ENCODE assay signal across 21 cellular contexts in the genomic region with DNA sequence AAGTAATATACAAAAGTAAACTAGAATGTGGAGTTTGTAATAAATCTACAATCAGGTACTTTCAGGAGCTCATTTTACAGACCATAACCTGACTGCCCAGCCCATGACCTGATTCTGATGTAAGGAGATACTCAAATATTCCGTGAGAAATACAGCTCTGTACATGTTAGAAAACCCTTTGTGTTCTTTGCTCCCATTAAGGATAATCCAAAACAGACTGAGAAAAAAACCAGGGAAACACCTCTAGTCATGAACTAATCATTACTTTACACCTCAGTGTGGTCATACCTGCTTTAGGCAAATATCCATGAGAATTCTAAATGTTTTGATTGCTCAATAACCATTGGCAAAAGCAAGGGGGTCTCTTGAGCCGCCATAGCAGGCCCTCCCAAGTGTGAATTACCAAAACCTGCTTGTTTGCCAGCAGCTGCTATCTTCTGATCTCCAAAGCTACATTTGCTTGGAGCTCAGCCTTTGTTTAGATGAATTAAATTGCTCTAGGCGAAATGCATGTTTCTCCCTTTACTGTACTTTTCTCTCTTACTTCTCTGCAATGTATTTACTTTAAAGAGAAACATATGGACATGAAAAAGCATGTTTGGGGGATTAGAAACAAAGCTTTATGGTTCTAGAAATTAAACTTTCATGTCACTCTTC.
"Had no signal": no experiment of that assay in that cellular context is flagged by ENCODE, and none has a peak within 500 bp of the region (broad histone marks: within the 10 kb centered on the region; RNA-seq: fewer than 3 reads in every experiment).

No MANE protein-coding gene starts in this region.

- H3K27ac ChIP-seq: adrenal gland, coronary artery, gastroesophageal sphincter, heart right ventricle, left lung, neutrophil, right atrium auricular region, VCaP had no signal

- H3K9me3 ChIP-seq: adrenal gland, gastroesophageal sphincter, heart right ventricle, left lung, mucosa of descending colon, neutrophil, right atrium auricular region had no signal

- H3K4me1 ChIP-seq: left lung, right atrium auricular region had no signal

- H3K36me3 ChIP-seq: adrenal gland, gastroesophageal sphincter, heart right ventricle, left lung, neutrophil, right atrium auricular region had no signal

- ATAC-seq: activated CD8-positive, alpha-beta memory T cell treated with anti-CD3 and anti-CD28 coated beads, Interleukin-2, amount 10 ng/mL, durations not matched to agents 7 days and 5 days; gastroesophageal sphincter; heart right ventricle; left lung; mucosa of descending colon; naive thymus-derived CD4-positive, alpha-beta T cell had no signal

- H3K27me3 ChIP-seq: adrenal gland, gastroesophageal sphincter, heart right ventricle, left lung, neutrophil, right atrium auricular region had no signal

- H3K4me3 ChIP-seq: adrenal gland, coronary artery, gastroesophageal sphincter, heart right ventricle, left lung, mucosa of descending colon, right atrium auricular region, SK-N-MC had no signal

- DNase-seq: activated CD4-positive, alpha-beta T cell treated with anti-CD3 and anti-CD28 coated beads, Interleukin-2, amount 50 U/mL, for 48 hours; activated CD8-positive, alpha-beta memory T cell treated with anti-CD3 and anti-CD28 coated beads, Interleukin-2, amount 10 ng/mL, durations not matched to agents 7 days and 5 days; activated naive CD4-positive, alpha-beta T cell treated with anti-CD3 and anti-CD28 coated beads, Interleukin-2, amount 10 ng/mL, durations not matched to agents 7 days and 5 days; activated T-cell treated with anti-CD3 and anti-CD28 coated beads, Interleukin-2, amount 50 U/mL, for 24 hours; adrenal gland; caudate nucleus; effector CD8-positive, alpha-beta T cell; heart right ventricle; left lung; mucosa of descending colon; naive thymus-derived CD4-positive, alpha-beta T cell; posterior cingulate gyrus; stimulated activated CD4-positive, alpha-beta T cell treated with anti-CD3 and anti-CD28 coated beads, Interleukin-4, amount 100 ng/mL, for 24 hours; stimulated activated naive CD4-positive, alpha-beta T cell treated with Interleukin-2 at 50 U/mL for 16 hours; substantia nigra had no signal
